8 cellular contexts compared by ENCODE assay signal in the genomic region with DNA sequence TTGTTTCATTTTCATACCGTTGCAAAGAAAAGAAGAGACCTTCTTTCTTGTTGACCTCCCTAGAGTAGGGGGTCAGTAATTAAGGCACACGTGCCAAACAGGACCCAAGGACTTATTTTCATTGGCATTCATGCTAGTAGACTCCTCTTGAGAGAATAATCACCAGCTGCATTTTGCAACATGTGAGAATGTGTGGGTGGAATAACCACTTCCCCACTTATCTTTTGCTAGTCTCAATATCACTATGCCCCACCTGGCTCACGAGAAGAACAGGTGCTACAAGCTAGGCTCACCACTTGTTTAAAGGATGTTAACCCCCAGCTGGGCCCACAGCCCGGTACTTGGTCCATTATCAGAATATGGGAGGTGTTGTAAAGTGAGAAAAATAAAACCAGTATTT.
DNase-seq lines count a peak whose midpoint lies in the region; ATAC-seq lines count a peak whose summit lies in the region.

No MANE protein-coding gene starts in this region.

- POLR2A ChIA-PET in activated CD4-positive, alpha-beta T cell treated with anti-CD3 and anti-CD28 coated beads for 36 hours (lab: Charles Lee), result no interaction called here

- peaks cover 6% of the 10 kb centered on the region for H3K4me1 Mint-ChIP-seq in activated CD4-positive, alpha-beta T cell treated with anti-CD3 and anti-CD28 coated beads for 36 hours
- peaks cover 33% of the 10 kb centered on the region for H3K4me1 Mint-ChIP-seq in stimulated activated memory B cell treated with anti-CD40 and anti-IgM and Interleukin-4, amounts not matched to agents 10 μg/mL and 1 μg/mL and 100 μg/mL, for 72 hours

- H3K9me3 Mint-ChIP-seq in activated CD4-positive, alpha-beta T cell treated with anti-CD3 and anti-CD28 coated beads for 36 hours (ENCODE audit: low read depth), result no peaks in the 10 kb centered on the region
- H3K9me3 Mint-ChIP-seq in stimulated activated memory B cell treated with anti-CD40 and anti-IgM and Interleukin-4, amounts not matched to agents 10 μg/mL and 1 μg/mL and 100 μg/mL, for 72 hours, result peaks cover 3% of the 10 kb centered on the region

- peak; percentile 39 for DNase-seq in activated CD4-positive, alpha-beta T cell treated with anti-CD3 and anti-CD28 coated beads for 36 hours
- no peak for DNase-seq in activated CD4-positive, alpha-beta T cell treated with anti-CD3 and anti-CD28 coated beads for 1 hour
- DNase-seq in NCI-H774 (lab: John Stamatoyannopoulos, UW) (peak; percentile 33), DMS79 treated with DMSO at 0.1 percent for 48 hours (lab: John Stamatoyannopoulos, UW) (no peak), posterior cingulate gyrus (no peak), DMS79 (lab: John Stamatoyannopoulos, UW) (no peak)

- intact Hi-C loops in activated CD4-positive, alpha-beta T cell treated with anti-CD3 and anti-CD28 coated beads for 36 hours (cut with DNase I, micrococcal nuclease), result no loop called here
- intact Hi-C loops in posterior cingulate gyrus (cut with DNase I), result no loop called here

- no peaks in the 10 kb centered on the region for H3K36me3 Mint-ChIP-seq in activated CD4-positive, alpha-beta T cell treated with anti-CD3 and anti-CD28 coated beads for 36 hours (ENCODE audit: low read depth)
- no peaks in the 10 kb centered on the region for H3K36me3 Mint-ChIP-seq in stimulated activated memory B cell treated with anti-CD40 and anti-IgM and Interleukin-4, amounts not matched to agents 10 μg/mL and 1 μg/mL and 100 μg/mL, for 72 hours

- ATAC-seq in activated CD4-positive, alpha-beta T cell treated with anti-CD3 and anti-CD28 coated beads for 36 hours, result peak; percentile 65
- peak; percentile 89 for ATAC-seq in HG03066 (IDR thresholded peaks at IDR 0.05; ENCODE audit: low read depth, unreplicated experiment)
- peak; percentile 96 for ATAC-seq in stimulated activated memory B cell treated with anti-CD40 and anti-IgM and Interleukin-4, amounts not matched to agents 10 μg/mL and 1 μg/mL and 100 μg/mL, for 72 hours

- H3K27ac Mint-ChIP-seq in activated CD4-positive, alpha-beta T cell treated with anti-CD3 and anti-CD28 coated beads for 36 hours, result no peak overlapping the region
- peak overlapping the region; percentile 77 for H3K27ac Mint-ChIP-seq in stimulated activated memory B cell treated with anti-CD40 and anti-IgM and Interleukin-4, amounts not matched to agents 10 μg/mL and 1 μg/mL and 100 μg/mL, for 72 hours

- H3K27me3 Mint-ChIP-seq in activated CD4-positive, alpha-beta T cell treated with anti-CD3 and anti-CD28 coated beads for 36 hours, result peaks cover 2% of the 10 kb centered on the region
- no peaks in the 10 kb centered on the region for H3K27me3 Mint-ChIP-seq in stimulated activated memory B cell treated with anti-CD40 and anti-IgM and Interleukin-4, amounts not matched to agents 10 μg/mL and 1 μg/mL and 100 μg/mL, for 72 hours

- CTCF ChIA-PET in activated CD4-positive, alpha-beta T cell treated with anti-CD3 and anti-CD28 coated beads for 36 hours (lab: Charles Lee), result interaction anchor here (0.6 to 1.7 kb wide), 3 partner anchors 11 to 668 kb away, joined by 3 to 6 read pairs (median 3); no protein-coding TSS in a partner anchor

- no peak overlapping the region for H3K4me3 Mint-ChIP-seq in activated CD4-positive, alpha-beta T cell treated with anti-CD3 and anti-CD28 coated beads for 36 hours
- H3K4me3 Mint-ChIP-seq in stimulated activated memory B cell treated with anti-CD40 and anti-IgM and Interleukin-4, amounts not matched to agents 10 μg/mL and 1 μg/mL and 100 μg/mL, for 72 hours, result no peak overlapping the region

Comparison
In these comparisons a context has a peak if more than half of its experiments do, and no peak if none do; other contexts are left out.
1. DNase-seq: peak in activated CD4-positive, alpha-beta T cell treated with anti-CD3 and anti-CD28 coated beads for 36 hours (single experiment) and NCI-H774 (single experiment); none in activated CD4-positive, alpha-beta T cell treated with anti-CD3 and anti-CD28 coated beads for 1 hour (single experiment), DMS79 treated with DMSO at 0.1 percent for 48 hours (single experiment), posterior cingulate gyrus (0 of 10) and DMS79 (single experiment).
2. Peak in every context shown above with its lines, with median percentiles within 50 percentile points of each other: ATAC-seq.